26 cellular contexts compared by ENCODE assay signal in the genomic region with DNA sequence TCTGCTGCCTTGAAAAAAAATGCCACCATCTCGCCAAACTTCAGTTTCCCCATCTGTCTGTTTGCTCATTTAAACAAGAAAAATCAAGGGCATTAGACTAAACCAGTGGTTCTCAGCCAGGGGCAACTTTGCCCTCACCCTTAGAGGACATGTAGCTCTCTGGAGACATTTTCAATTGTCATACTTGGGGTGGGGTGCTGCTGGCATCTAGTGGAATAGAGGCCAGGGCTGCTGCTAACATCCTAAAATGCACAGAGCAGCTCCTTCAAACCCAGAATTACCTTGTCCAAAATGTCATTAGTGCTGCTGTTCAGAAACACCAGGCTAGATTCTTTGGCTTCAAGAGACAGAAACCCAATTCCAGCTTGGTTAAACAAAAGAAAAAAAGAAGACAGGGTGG.
"Had no signal": no experiment of that assay in that cellular context is flagged by ENCODE, and none has a peak within 500 bp of the region (broad histone marks: within the 10 kb centered on the region; RNA-seq: fewer than 3 reads in every experiment).

No MANE protein-coding gene starts in this region.

- ATAC-seq: activated CD8-positive, alpha-beta memory T cell treated with anti-CD3 and anti-CD28 coated beads, Interleukin-2, amount 10 ng/mL, durations not matched to agents 7 days and 5 days; activated CD8-positive, alpha-beta T cell treated with anti-CD3 and anti-CD28 coated beads for 36 hours; activated naive CD8-positive, alpha-beta T cell treated with anti-CD3 and anti-CD28 coated beads, Interleukin-2, amount 50 U/mL, for 24 hours; body of pancreas; gastrocnemius medialis; left ventricle myocardium superior; mucosa of descending colon; sciatic nerve; stimulated activated naive B cell treated with anti-CD40 and anti-IgM and Interleukin-4, amounts not matched to agents 10 μg/mL and 1 μg/mL and 100 μg/mL, for 72 hours had no signal

- H3K4me1 ChIP-seq: body of pancreas, gastrocnemius medialis had no signal

- H3K36me3 ChIP-seq: gastrocnemius medialis, thoracic aorta had no signal

- H3K9me3 ChIP-seq: gastrocnemius medialis had no signal

- H3K27me3 ChIP-seq: body of pancreas, gastrocnemius medialis had no signal

- H3K4me3 ChIP-seq: body of pancreas, gastrocnemius medialis, mucosa of descending colon, smooth muscle cell, thoracic aorta had no signal

- DNase-seq: activated CD4-positive, alpha-beta T cell treated with anti-CD3 and anti-CD28 coated beads, Interleukin-2, amount 10 ng/mL, durations not matched to agents 7 days and 5 days; activated CD4-positive, CD25-positive, alpha-beta regulatory T cell treated with anti-CD3 and anti-CD28 coated beads, Interleukin-2, amount 50 U/mL, for 72 hours; activated CD8-positive, alpha-beta memory T cell treated with anti-CD3 and anti-CD28 coated beads, Interleukin-2, amount 10 ng/mL, durations not matched to agents 7 days and 5 days; activated CD8-positive, alpha-beta T cell treated with anti-CD3 and anti-CD28 coated beads for 36 hours; activated effector memory CD4-positive, alpha-beta T cell treated with anti-CD3 and anti-CD28 coated beads, Interleukin-2, amount 50 U/mL, for 16 hours; activated naive CD4-positive, alpha-beta T cell treated with anti-CD3 and anti-CD28 coated beads, Interleukin-2, amount 50 U/mL, for 16 hours; activated naive CD8-positive, alpha-beta T cell treated with anti-CD3 and anti-CD28 coated beads, Interleukin-2, amount 50 U/mL, for 24 hours; activated T-cell treated with anti-CD3 and anti-CD28 coated beads for 4 hours; anterior cingulate cortex; body of pancreas; dermis blood vessel endothelial cell; effector CD8-positive, alpha-beta T cell; gastrocnemius medialis; hippocampal formation; left ventricle myocardium superior; mesenchymal stem cell; mucosa of descending colon; naive B cell; nucleus accumbens; stimulated activated CD4-positive, alpha-beta T cell treated with anti-CD3 and anti-CD28 coated beads, Interleukin-2, amount 100 ng/mL, for 48 hours; stimulated activated CD8-positive, alpha-beta memory T cell treated with anti-CD3 and anti-CD28 coated beads, Interleukin-4, amount 100 ng/mL, for 48 hours; stimulated activated naive B cell treated with anti-CD40 and anti-IgM and Interleukin-4, amounts not matched to agents 10 μg/mL and 1 μg/mL and 100 μg/mL, for 72 hours; T-helper 2 cell had no signal

- H3K27ac ChIP-seq: body of pancreas, gastrocnemius medialis, thoracic aorta had no signal
